In genomic region chr17:59496178-59496577, GRCh38 we compare ENCODE assay signal across 26 cellular contexts.
A peak's percentile ranks its signal among the peaks of the same experiment; 100 is the strongest.
DNase-seq lines count a peak whose midpoint lies in the region; ATAC-seq and TF ChIP-seq lines count a peak whose summit lies in the region.
"Had no signal": no experiment of that assay in that cellular context is flagged by ENCODE, and none has a peak within 500 bp of the region (broad histone marks: within the 10 kb centered on the region; RNA-seq: fewer than 3 reads in every experiment).

No MANE protein-coding gene starts in this region.

- H3K4me3 Mint-ChIP-seq in naive thymus-derived CD4-positive, alpha-beta T cell = no peak overlapping the region
- H3K4me3 Mint-ChIP-seq: HFFc6 had no signal

- no peaks in the 10 kb centered on the region for H3K4me1 Mint-ChIP-seq in naive thymus-derived CD4-positive, alpha-beta T cell

- H3K9me3 ChIP-seq in body of pancreas (no peaks in the 10 kb centered on the region), psoas muscle (no peaks in the 10 kb centered on the region)
- H3K9me3 ChIP-seq in naive thymus-derived CD4-positive, alpha-beta T cell (ENCODE audit: control insufficient read depth in 2 of 3, low read length in 3 of 3) = no peaks in the 10 kb centered on the region
- H3K9me3 ChIP-seq: HAP-1, SK-N-SH had no signal

- intact Hi-C loops in body of pancreas (cut with DNase I) = no loop called here
- intact Hi-C loops in psoas muscle (cut with DNase I) = no loop called here
- intact Hi-C loops in naive thymus-derived CD4-positive, alpha-beta T cell (cut with micrococcal nuclease) = no loop called here

- H3K27me3 ChIP-seq in body of pancreas (no peaks in the 10 kb centered on the region), psoas muscle (ENCODE audit: insufficient read depth in 3 of 3, low read length in 2 of 3) (no peaks in the 10 kb centered on the region)
- H3K27me3 ChIP-seq in naive thymus-derived CD4-positive, alpha-beta T cell (ENCODE audit: control insufficient read depth in 2 of 2, insufficient read depth in 2 of 2, low read length in 2 of 2) = peaks cover 0 to 3% of the 10 kb centered on the region in 2 donors

- no peaks in the 10 kb centered on the region for H3K36me3 Mint-ChIP-seq in naive thymus-derived CD4-positive, alpha-beta T cell

- ATAC-seq in body of pancreas (no peak), psoas muscle (peak; percentile 52 to 83 (median 78))
- no peak for ATAC-seq in naive thymus-derived CD4-positive, alpha-beta T cell
- ATAC-seq: K562, PC-3 had no signal

- no peaks in the 10 kb centered on the region for H3K36me3 ChIP-seq in body of pancreas (replicated peaks in 1 of 2; ENCODE audit: insufficient read depth in 1 of 2, low read depth in 2 of 2)
- H3K36me3 ChIP-seq in psoas muscle (ENCODE audit: insufficient read depth in 1 of 2, low read depth in 1 of 2) = no peaks in the 10 kb centered on the region
- H3K36me3 ChIP-seq in naive thymus-derived CD4-positive, alpha-beta T cell (ENCODE audit: control insufficient read depth in 2 of 3, insufficient read depth in 3 of 3, low read length in 3 of 3) = no peaks in the 10 kb centered on the region
- H3K36me3 ChIP-seq: HAP-1 had no signal

- H3K4me3 ChIP-seq in body of pancreas = no peak overlapping the region
- no peak overlapping the region for H3K4me3 ChIP-seq in psoas muscle
- H3K4me3 ChIP-seq in naive thymus-derived CD4-positive, alpha-beta T cell (ENCODE audit: low read length) = no peak overlapping the region
- H3K4me3 ChIP-seq: HAP-1, K562 had no signal

- H3K9me3 Mint-ChIP-seq in naive thymus-derived CD4-positive, alpha-beta T cell = peaks cover 0 to 2% (median 0%) of the 10 kb centered on the region in 11 donors
- H3K9me3 Mint-ChIP-seq: HFFc6 had no signal

- TF ChIP-seq CTCF in body of pancreas (IDR thresholded peaks at IDR 0.05) (no peak), psoas muscle (IDR thresholded peaks at IDR 0.05) (no peak), GM20000 (IDR thresholded peaks at IDR 0.05; ENCODE audit: extremely low read depth, missing control alignments) (no peak)

- CTCF ChIA-PET in naive thymus-derived CD4-positive, alpha-beta T cell (lab: Charles Lee) = no interaction called here

- WGBS in body of pancreas, 2 donors = 33 to 37% methylated on average over 1 of the region's 1 CpG
- 25 to 44% (median 37%) methylated on average over 1 of the region's 1 CpG for WGBS in psoas muscle, 3 donors

- H3K27ac ChIP-seq in body of pancreas (peak overlapping the region in 1 of 4 donors; percentile 16), psoas muscle (peak overlapping the region; percentile 66)
- no peak overlapping the region for H3K27ac ChIP-seq in naive thymus-derived CD4-positive, alpha-beta T cell (ENCODE audit: low read depth, low read length)

- no peak for TF ChIP-seq POLR2A in body of pancreas (IDR thresholded peaks at IDR 0.05)

- H3K27ac Mint-ChIP-seq in naive thymus-derived CD4-positive, alpha-beta T cell = no peak overlapping the region
- H3K27ac Mint-ChIP-seq: HFFc6 had no signal

- H3K27me3 Mint-ChIP-seq in naive thymus-derived CD4-positive, alpha-beta T cell = peaks cover 0 to 12% (median 0%) of the 10 kb centered on the region in 5 donors

- POLR2A ChIA-PET in naive thymus-derived CD4-positive, alpha-beta T cell (lab: Charles Lee) = no interaction called here

- peaks cover 8% of the 10 kb centered on the region for H3K4me1 ChIP-seq in body of pancreas
- H3K4me1 ChIP-seq in psoas muscle = peaks cover 29% of the 10 kb centered on the region
- no peaks in the 10 kb centered on the region for H3K4me1 ChIP-seq in naive thymus-derived CD4-positive, alpha-beta T cell (ENCODE audit: control insufficient read depth in 2 of 2, insufficient read depth in 2 of 2, low read length in 2 of 2)

- DNase-seq in activated CD8-positive, alpha-beta memory T cell treated with anti-CD3 and anti-CD28 coated beads, Interleukin-2, amount 50 U/mL, for 48 hours = peak; percentile 18
- no peak for DNase-seq in activated CD8-positive, alpha-beta memory T cell treated with anti-CD3 and anti-CD28 coated beads, Interleukin-2, amount 50 U/mL, for 4 hours
- DNase-seq in body of pancreas (peak; percentile 19 to 69 (median 36)), psoas muscle (no peak), GM20000 (ENCODE audit: low spot score) (no peak), superior temporal gyrus (ENCODE audit: extremely low spot score) (no peak), activated T-cell treated with anti-CD3 and anti-CD28 coated beads for 4 hours (no peak)
- no peak for DNase-seq in naive thymus-derived CD4-positive, alpha-beta T cell
- DNase-seq: 8988T; Calu3; DMS153; DND-41; GOT3; HFFc6; Kasumi-1; NCI-H1105; NCI-H1436 treated with DMSO at 0.1 percent for 48 hours; NCI-H187 treated with DMSO at 0.1 percent for 48 hours; NCI-H2107; NCI-H446 treated with DMSO at 0.1 percent for 48 hours; NCI-H526 treated with DMSO at 0.1 percent for 48 hours; NK-92 treated with Interleukin-12 subunit alpha and Interleukin-12 subunit beta, amount 100 ng/mL, for 24 hours; PC-3; SK-N-SH had no signal

Comparison
In these comparisons a context has a peak if more than half of its experiments do, and no peak if none do; other contexts are left out.
1. DNase-seq: peak in activated CD8-positive, alpha-beta memory T cell treated with anti-CD3 and anti-CD28 coated beads, Interleukin-2, amount 50 U/mL, for 48 hours (single experiment) and body of pancreas (4 of 4); none in activated CD8-positive, alpha-beta memory T cell treated with anti-CD3 and anti-CD28 coated beads, Interleukin-2, amount 50 U/mL, for 4 hours (single experiment), psoas muscle (0 of 2), GM20000 (single experiment), superior temporal gyrus (single experiment), activated T-cell treated with anti-CD3 and anti-CD28 coated beads for 4 hours (single experiment) and naive thymus-derived CD4-positive, alpha-beta T cell (0 of 9).
2. ATAC-seq: peak in psoas muscle (4 of 4); none in body of pancreas (single experiment) and naive thymus-derived CD4-positive, alpha-beta T cell (single experiment).